ENCODE assay signal across 25 cellular contexts in genomic region chr18:74286106-74286856, GRCh38. TPM values are rescaled to one million over a fixed set of nuclear protein-coding genes. Genes with fewer than 3 reads are reported as not detected.
DNase-seq lines count a peak whose midpoint lies in the region; FAIRE-seq and TF ChIP-seq lines count a peak whose summit lies in the region.
"Had no signal": no experiment of that assay in that cellular context is flagged by ENCODE, and none has a peak within 500 bp of the region (broad histone marks: within the 10 kb centered on the region; RNA-seq: fewer than 3 reads in every experiment).

No MANE protein-coding gene starts in this region.

- peaks cover 4% of the 10 kb centered on the region; the same call in 1 of the 2 replicates for H3K79me2 ChIP-seq in GM23248 (ENCODE audit: insufficient read depth)
- H3K79me2 ChIP-seq in PC-9 (ENCODE audit: low read depth): peaks cover 99% of the 10 kb centered on the region

- H3K9me3 ChIP-seq in GM23248 (ENCODE audit: low read depth) (no peaks in the 10 kb centered on the region), PC-9 (ENCODE audit: insufficient read depth, low read depth) (no peaks in the 10 kb centered on the region), stomach (no peaks in the 10 kb centered on the region)
- H3K9me3 ChIP-seq: ascending aorta; BLaER1 treated with 17β-estradiol and CSF1 and Interleukin-3, amounts not matched to agents 10 nM and 100 nM had no signal

- no peaks in the 10 kb centered on the region for H3K36me3 ChIP-seq in GM23248 (ENCODE audit: low read depth)
- no peaks in the 10 kb centered on the region for H3K36me3 ChIP-seq in PC-9 (ENCODE audit: low read depth)
- no peaks in the 10 kb centered on the region for H3K36me3 ChIP-seq in stomach
- H3K36me3 ChIP-seq: ascending aorta had no signal

- no peak for TF ChIP-seq CTCF in PC-9 (conservative IDR thresholded peaks at IDR 0.05)
- no peak for TF ChIP-seq CTCF in fibroblast of pulmonary artery (IDR thresholded peaks at IDR 0.05; ENCODE audit: low read length, missing control alignments)
- TF ChIP-seq CTCF in stomach (IDR thresholded peaks at IDR 0.05): no peak
- TF ChIP-seq CTCF in chondrocyte (IDR thresholded peaks at IDR 0.05): no peak

- no peak overlapping the region for H3K27ac Mint-ChIP-seq in chondrocyte (ENCODE audit: unreplicated experiment)
- H3K27ac Mint-ChIP-seq: T-helper 17 cell had no signal

- peak; percentile 23 for DNase-seq in GM23248
- DNase-seq in PC-9: peak in 1 of 2 experiments; percentile 54
- DNase-seq in fibroblast of pulmonary artery (ENCODE audit: low read depth): peak; percentile 32
- DNase-seq in stomach: no peak
- DNase-seq in NCI-H446 treated with DMSO at 0.1 percent for 48 hours (lab: John Stamatoyannopoulos, UW): no peak
- DNase-seq in chondrocyte (ENCODE audit: low spot score): no peak
- DNase-seq in GM12892 (ENCODE audit: insufficient read length): no peak
- no peak for DNase-seq in KG1 (lab: John Stamatoyannopoulos, UW)
- DNase-seq: activated gamma-delta T cell; dermis blood vessel endothelial cell; DMS79 treated with DMSO at 0.1 percent for 48 hours; hypothalamus; left ventricle myocardium superior; MV-4-11; naive thymus-derived CD8-positive, alpha-beta T cell; NCI-H2081 treated with DMSO at 0.1 percent for 48 hours; RPMI8226; T-helper 17 cell had no signal

- H3K4me3 Mint-ChIP-seq in chondrocyte (ENCODE audit: unreplicated experiment): no peak overlapping the region
- H3K4me3 Mint-ChIP-seq: naive thymus-derived CD8-positive, alpha-beta T cell; T-helper 17 cell had no signal

- peaks cover 14% of the 10 kb centered on the region for H3K4me1 Mint-ChIP-seq in chondrocyte (ENCODE audit: low read depth)

- H4K20me1 ChIP-seq in GM23248 (ENCODE audit: insufficient read depth): no peaks in the 10 kb centered on the region
- H4K20me1 ChIP-seq in PC-9 (ENCODE audit: insufficient read depth): no peaks in the 10 kb centered on the region

- no TSS peak for BruUV-seq in PC-9 (replicated peaks; lab: Mats Ljungman, UMichigan)

- POLR2A ChIA-PET in PC-9 (lab: Charles Lee; ENCODE audit: unreplicated experiment): interaction anchor here (0.6 kb wide), 1 partner anchor 917 kb away, joined by 4 read pairs; no protein-coding TSS in a partner anchor

- no peak for TF ChIP-seq EP300 in stomach (IDR thresholded peaks at IDR 0.05)

- H3K27ac ChIP-seq in GM23248: no peak overlapping the region
- peak overlapping the region; percentile 21; the same call in 1 of the 2 replicates for H3K27ac ChIP-seq in PC-9
- H3K27ac ChIP-seq in stomach: peak overlapping the region; percentile 79 to 92 (median 85)
- H3K27ac ChIP-seq: ascending aorta; BLaER1 treated with 17β-estradiol and CSF1 and Interleukin-3, amounts not matched to agents 10 nM and 100 nM had no signal

- H2AFZ ChIP-seq in GM23248: no peak overlapping the region
- H2AFZ ChIP-seq in PC-9: no peak overlapping the region

- H3K4me1 ChIP-seq in GM23248 (ENCODE audit: insufficient read depth): peaks cover 27% of the 10 kb centered on the region
- H3K4me1 ChIP-seq in PC-9 (replicated peaks; ENCODE audit: insufficient read depth): peaks cover 94% of the 10 kb centered on the region
- H3K4me1 ChIP-seq in stomach: peaks cover 75 to 100% (median 91%) of the 10 kb centered on the region in 4 donors

- H3K36me3 Mint-ChIP-seq in chondrocyte (ENCODE audit: low read depth): no peaks in the 10 kb centered on the region
- H3K36me3 Mint-ChIP-seq: naive thymus-derived CD8-positive, alpha-beta T cell had no signal

- peaks cover 34% of the 10 kb centered on the region; the same call in 1 of the 2 replicates for H3F3A ChIP-seq in GM23248 (ENCODE audit: insufficient read depth)
- H3F3A ChIP-seq in PC-9 (ENCODE audit: insufficient read depth, low read depth): peaks cover 22% of the 10 kb centered on the region; the same call in 1 of the 2 replicates

- in situ Hi-C loops in GM23248 (cut with MboI): no loop called here

- CTCF ChIA-PET in PC-9 (lab: Charles Lee): no interaction called here

- FAIRE-seq in GM12892 (lab: Jason Lieb, UNC): no peak
- FAIRE-seq: HTR-8/SVneo had no signal

- H3K9me2 ChIP-seq in GM23248 (ENCODE audit: insufficient read depth) (no peaks in the 10 kb centered on the region), PC-9 (ENCODE audit: insufficient read depth) (no peaks in the 10 kb centered on the region)

- no peak overlapping the region for H3K4me2 ChIP-seq in GM23248 (ENCODE audit: unreplicated experiment)
- H3K4me2 ChIP-seq in PC-9: peak overlapping the region; percentile 95; the same call in 1 of the 2 replicates

- no peak for TF ChIP-seq POLR2A in stomach (IDR thresholded peaks at IDR 0.05)
- no peak for TF ChIP-seq POLR2A in GM12892 (IDR thresholded peaks at IDR 0.05; ENCODE audit: low read depth, low read length)

- intact Hi-C loops in PC-9 (cut with micrococcal nuclease; ENCODE audit: unreplicated experiment) (no loop called here), stomach (cut with DNase I; ENCODE audit: low total_unique reads) (no loop called here)

- H3K4me3 ChIP-seq in GM23248 (no peak overlapping the region), PC-9 (no peak overlapping the region), fibroblast of pulmonary artery (replicated peaks; ENCODE audit: low read depth, low read length) (no peak overlapping the region), stomach (no peak overlapping the region)
- H3K4me3 ChIP-seq: ascending aorta; BLaER1 treated with 17β-estradiol and CSF1 and Interleukin-3, amounts not matched to agents 10 nM and 100 nM had no signal

- no peaks in the 10 kb centered on the region for H3K9me3 Mint-ChIP-seq in chondrocyte (ENCODE audit: low read depth)
- H3K9me3 Mint-ChIP-seq: naive thymus-derived CD8-positive, alpha-beta T cell had no signal

- H3K27me3 Mint-ChIP-seq in chondrocyte (ENCODE audit: low read depth): no peaks in the 10 kb centered on the region
- H3K27me3 Mint-ChIP-seq: naive thymus-derived CD8-positive, alpha-beta T cell; T-helper 17 cell had no signal

- no peaks in the 10 kb centered on the region for H3K27me3 ChIP-seq in GM23248 (replicated peaks; ENCODE audit: insufficient read depth)
- H3K27me3 ChIP-seq in PC-9 (ENCODE audit: insufficient read depth, low read depth): no peaks in the 10 kb centered on the region
- H3K27me3 ChIP-seq in stomach: no peaks in the 10 kb centered on the region
- H3K27me3 ChIP-seq: ascending aorta; BLaER1 treated with 17β-estradiol and CSF1 and Interleukin-3, amounts not matched to agents 10 nM and 100 nM had no signal

- H3K9ac ChIP-seq in GM23248: no peak overlapping the region
- H3K9ac ChIP-seq: BLaER1 treated with 17β-estradiol and CSF1 and Interleukin-3, amounts not matched to agents 10 nM and 100 nM had no signal

- 75 to 76% methylated on average over 4 of the region's 4 CpGs for WGBS in GM23248 (ENCODE audit: low coverage in 1 of 2, low lambda C conversion rate in 2 of 2, missing lambda C conversion rate in 2 of 2), 2 experiments
- 46 to 66% (median 61%) methylated on average over 4 of the region's 4 CpGs for WGBS in stomach, 5 donors

RNA-seq across cellular contexts. Expression of gene CYB5A, which starts 5.5 kb away (rescaled TPM):
- 21.5 and 55.0 TPM in 2 replicates for total RNA-seq in GM23248 (2014; rRNA removed; shearing (Covaris generic))
- polyA plus RNA-seq in GM23248 (2016; fragmentation: Nextera tagmentation; extraction: Ambion mirVana) (114 and 117 TPM in 2 replicates), stomach (100 to 1,000 TPM; 186 to 450 (median 314) TPM)
- total RNA-seq in PC-9 (2021) (105 and 109 TPM in 2 replicates), stomach (100 to 1,000 TPM in 3 of 5 donors, 10 to 100 TPM in 2; 75.9 to 116 (median 101) TPM), chondrocyte (29.9 to 30.7 TPM (median 30.1 TPM) in 3 replicates)
- polyA plus RNA-seq in GM12892 (2012; ENCODE audit: missing spikeins): 163 TPM

RNA-seq across cellular contexts. Expression of gene C18orf63, which starts 29.4 kb away (rescaled TPM):
- not detected in 2 replicates for total RNA-seq in GM23248 (2014; rRNA removed; shearing (Covaris generic))
- not detected in 2 replicates for polyA plus RNA-seq in GM23248 (2016; fragmentation: Nextera tagmentation; extraction: Ambion mirVana)
- not detected in 2 replicates for total RNA-seq in PC-9 (2021)
- not detected for total RNA-seq in stomach
- polyA plus RNA-seq in stomach: not detected
- total RNA-seq in chondrocyte: not detected in 3 replicates
- polyA plus RNA-seq in GM12892 (2012; ENCODE audit: missing spikeins): not detected
- total RNA-seq: ascending aorta; dermis blood vessel endothelial cell; esophagus mucosa; H4; left ventricle myocardium superior; naive thymus-derived CD8-positive, alpha-beta T cell; pulmonary artery endothelial cell; subcutaneous adipose tissue; T-helper 17 cell had no signal
- polyA plus RNA-seq: naive thymus-derived CD8-positive, alpha-beta T cell had no signal

Comparison
In these comparisons a context has a peak if more than half of its experiments do, and no peak if none do; other contexts are left out.
1. DNase-seq: peak in GM23248 (single experiment) and fibroblast of pulmonary artery (single experiment); none in stomach (single experiment), NCI-H446 treated with DMSO at 0.1 percent for 48 hours (single experiment), chondrocyte (single experiment), GM12892 (single experiment) and KG1 (single experiment).